24 cellular contexts compared by ENCODE assay signal in genomic region chr1:234864116-234864515, GRCh38.
DNase-seq lines count a peak whose midpoint lies in the region; ATAC-seq, FAIRE-seq and TF ChIP-seq lines count a peak whose summit lies in the region.
"Had no signal": no experiment of that assay in that cellular context is flagged by ENCODE, and none has a peak within 500 bp of the region (broad histone marks: within the 10 kb centered on the region; RNA-seq: fewer than 3 reads in every experiment).

No MANE protein-coding gene starts in this region.

- H4K20me1 ChIP-seq in endothelial cell of umbilical vein (replicated peaks; ENCODE audit: control insufficient read depth, extremely low read depth, insufficient read depth, low read length) = no peaks in the 10 kb centered on the region

- BruUV-seq in endothelial cell of umbilical vein (replicated peaks; lab: Mats Ljungman, UMichigan) = no TSS peak

- CTCF ChIA-PET in endothelial cell of umbilical vein (lab: Charles Lee) = interaction anchor here (1.6 kb wide), 1 partner anchor 62 kb away, joined by 5 read pairs; no protein-coding TSS in a partner anchor

- intact Hi-C loops in right cardiac atrium (cut with DNase I) (loop anchor here in 1 of 4 donors (10.0 kb wide), 2 partner anchors 111 to 211 kb away; no protein-coding TSS in a partner anchor), left ventricle myocardium superior (cut with micrococcal nuclease) (no loop called here), endothelial cell of umbilical vein (cut with micrococcal nuclease) (loop anchor here (5.0 kb wide), 1 partner anchor 92 kb away; no protein-coding TSS in a partner anchor), sigmoid colon (cut with DNase I) (no loop called here), vagina (cut with DNase I) (no loop called here)

- no peaks in the 10 kb centered on the region for H3K9me3 ChIP-seq in right cardiac atrium (ENCODE audit: control insufficient read depth, low read length)
- H3K9me3 ChIP-seq in endothelial cell of umbilical vein (replicated peaks; ENCODE audit: control insufficient read depth, insufficient read depth, low read length) = no peaks in the 10 kb centered on the region
- no peaks in the 10 kb centered on the region for H3K9me3 ChIP-seq in sigmoid colon
- no peaks in the 10 kb centered on the region for H3K9me3 ChIP-seq in vagina
- H3K9me3 ChIP-seq: adrenal gland, pancreas had no signal

- H3K36me3 ChIP-seq in endothelial cell of umbilical vein (ENCODE audit: control insufficient read depth in 2 of 2, extremely low read depth in 1 of 2, insufficient read depth in 2 of 2, low read length in 2 of 2) = no peaks in the 10 kb centered on the region
- no peaks in the 10 kb centered on the region for H3K36me3 ChIP-seq in sigmoid colon
- no peaks in the 10 kb centered on the region for H3K36me3 ChIP-seq in vagina
- H3K36me3 ChIP-seq: adrenal gland, pancreas had no signal

- no peak overlapping the region for H3K9ac ChIP-seq in endothelial cell of umbilical vein (replicated peaks; ENCODE audit: extremely low read depth, insufficient read depth, low read length)
- H3K9ac ChIP-seq: SK-N-SH had no signal

- H3K4me3 ChIP-seq in right cardiac atrium (ENCODE audit: low read length) (no peak overlapping the region), endothelial cell of umbilical vein (replicated peaks in 1 of 3; ENCODE audit: insufficient read depth in 1 of 3, low read depth in 1 of 3, low read length in 3 of 3) (no peak overlapping the region), sigmoid colon (no peak overlapping the region), vagina (no peak overlapping the region)
- H3K4me3 ChIP-seq: adrenal gland, pancreas had no signal

- no peak for DNase-seq in right cardiac atrium
- DNase-seq in left ventricle myocardium superior = no peak
- DNase-seq in endothelial cell of umbilical vein (ENCODE audit: low read depth, low spot score) = peak; percentile 15
- DNase-seq in sigmoid colon = no peak
- peak in 1 of 2 donors; percentile 83 for DNase-seq in vagina (ENCODE audit: extremely low spot score in 2 of 2)
- no peak for DNase-seq in NCI-H187 (lab: John Stamatoyannopoulos, UW)
- no peak for DNase-seq in HTR-8/SVneo (ENCODE audit: insufficient read length, low spot score)
- DNase-seq: activated CD4-positive, alpha-beta T cell treated with anti-CD3 and anti-CD28 coated beads, Interleukin-2, amount 50 U/mL, for 48 hours; activated gamma-delta T cell treated with Interleukin-2 at 50 U/mL for 16 hours; CD4-positive, CD25-positive, alpha-beta regulatory T cell; Karpas-422; kidney; mesendoderm; naive B cell; NCI-H1048; NCI-H2081; pancreas; SK-N-SH; stimulated activated CD4-positive, alpha-beta T cell treated with anti-CD3 and anti-CD28 coated beads, Interleukin-4, amount 100 ng/mL, for 1 hour had no signal

- H3K27ac ChIP-seq in right cardiac atrium (ENCODE audit: low read length) = peak overlapping the region; percentile 81
- peak overlapping the region; percentile 85 for H3K27ac ChIP-seq in endothelial cell of umbilical vein (ENCODE audit: insufficient read depth, low read depth, low read length)
- peak overlapping the region in 3 of 4 donors; percentile 79 to 83 (median 82) for H3K27ac ChIP-seq in sigmoid colon
- H3K27ac ChIP-seq in vagina = peak overlapping the region; percentile 90

- H3K79me2 ChIP-seq in endothelial cell of umbilical vein (ENCODE audit: control insufficient read depth, insufficient read depth, low read length) = no peaks in the 10 kb centered on the region

- FAIRE-seq in endothelial cell of umbilical vein (lab: Jason Lieb, UNC) = no peak
- no peak for FAIRE-seq in HTR-8/SVneo (lab: Jason Lieb, UNC)
- FAIRE-seq: bronchial epithelial cell, G401.6, H54, kidney, pancreas had no signal

- POLR2A ChIA-PET in endothelial cell of umbilical vein (lab: Charles Lee) = no interaction called here

- H3K4me2 ChIP-seq in endothelial cell of umbilical vein (ENCODE audit: insufficient read depth, low read length) = no peak overlapping the region

- no peak for ATAC-seq in right cardiac atrium
- ATAC-seq in left ventricle myocardium superior = no peak
- no peak for ATAC-seq in GM19395 (IDR thresholded peaks at IDR 0.05; ENCODE audit: unreplicated experiment)

- TF ChIP-seq EP300 in sigmoid colon (IDR thresholded peaks at IDR 0.05) = no peak

- TF ChIP-seq CTCF in endothelial cell of umbilical vein (IDR thresholded peaks at IDR 0.05; ENCODE audit: extremely low read depth in 1 of 2, insufficient read depth in 1 of 2, low read depth in 1 of 2, low read length in 2 of 2) (no peak), sigmoid colon (IDR thresholded peaks at IDR 0.05) (no peak), vagina (IDR thresholded peaks at IDR 0.05) (no peak)

- H3K4me1 ChIP-seq in right cardiac atrium (ENCODE audit: control insufficient read depth, insufficient read depth, low read length) (peaks cover 20% of the 10 kb centered on the region), endothelial cell of umbilical vein (ENCODE audit: control insufficient read depth, extremely low read depth, insufficient read depth, low read length) (peaks cover 46% of the 10 kb centered on the region), sigmoid colon (peaks cover 0 to 45% (median 33%) of the 10 kb centered on the region in 4 donors), vagina (peaks cover 43% of the 10 kb centered on the region)

- H3K27me3 ChIP-seq in right cardiac atrium (ENCODE audit: control insufficient read depth, insufficient read depth) (no peaks in the 10 kb centered on the region), endothelial cell of umbilical vein (ENCODE audit: control insufficient read depth in 2 of 2, insufficient read depth in 2 of 2, low read length in 2 of 2) (no peaks in the 10 kb centered on the region), sigmoid colon (no peaks in the 10 kb centered on the region), vagina (no peaks in the 10 kb centered on the region)
- H3K27me3 ChIP-seq: adrenal gland, pancreas had no signal

- WGBS in right cardiac atrium = 93% methylated on average over 3 of the region's 3 CpGs
- 82 to 90% methylated on average over 3 of the region's 3 CpGs for WGBS in sigmoid colon, 2 donors

- dilution Hi-C loops in endothelial cell of umbilical vein (cut with MboI; ENCODE audit: extremely low pct_ligation_motif_present, low sequenced_read_pairs) = no loop called here

- TF ChIP-seq POLR2A in endothelial cell of umbilical vein (IDR thresholded peaks at IDR 0.05; ENCODE audit: low read depth, low read length) = no peak
- TF ChIP-seq POLR2A in sigmoid colon (IDR thresholded peaks at IDR 0.05) = no peak
- no peak for TF ChIP-seq POLR2A in vagina (IDR thresholded peaks at IDR 0.05)

- H2AFZ ChIP-seq in endothelial cell of umbilical vein (ENCODE audit: low read depth, low read length) = no peak overlapping the region

- H3K9me1 ChIP-seq in endothelial cell of umbilical vein (replicated peaks; ENCODE audit: control insufficient read depth, extremely low read depth, insufficient read depth, low read length) = no peaks in the 10 kb centered on the region

TF ChIP-seq in endothelial cell of umbilical vein, 7 proteins besides CTCF, POLR2A, EP300 and RAD21:
- TF ChIP-seq MAX (IDR thresholded peaks at IDR 0.05; ENCODE audit: insufficient read depth, insufficient read length) (no peak), FOS (IDR thresholded peaks at IDR 0.05; ENCODE audit: borderline replicate concordance, insufficient read depth, low read length) (no peak), JUN (IDR thresholded peaks at IDR 0.05; ENCODE audit: borderline replicate concordance, insufficient read depth, insufficient read length, low read depth) (no peak), EZH2 (IDR thresholded peaks at IDR 0.05; ENCODE audit: borderline replicate concordance, low read depth, low read length, severe bottlenecking) (no peak), POLR2AphosphoS5 (IDR thresholded peaks at IDR 0.05; ENCODE audit: insufficient read depth, low read depth, low read length) (no peak), GATA2 (IDR thresholded peaks at IDR 0.05; ENCODE audit: insufficient read depth, insufficient read length, low read depth, low read length) (no peak), MYC (IDR thresholded peaks at IDR 0.05; ENCODE audit: low read depth, low read length) (no peak)
